Comparison of ENCODE assay signal across 12 cellular contexts in genomic region chr2:181471783-181472182, GRCh38. TPM values are rescaled to one million over a fixed set of nuclear protein-coding genes. Genes with fewer than 3 reads are reported as not detected.
A peak's percentile ranks its signal among the peaks of the same experiment; 100 is the strongest.
DNase-seq lines count a peak whose midpoint lies in the region; ATAC-seq lines count a peak whose summit lies in the region.
"Had no signal": no experiment of that assay in that cellular context is flagged by ENCODE, and none has a peak within 500 bp of the region (broad histone marks: within the 10 kb centered on the region; RNA-seq: fewer than 3 reads in every experiment).

No MANE protein-coding gene starts in this region.

- H3K9me2 ChIP-seq in GM23248 (ENCODE audit: insufficient read depth): no peaks in the 10 kb centered on the region

- H3K36me3 ChIP-seq in GM23248 (ENCODE audit: low read depth): 0 out of 2 replicates have a peak, but pooled peaks cover 17% of the 10 kb centered on the region

- no peaks in the 10 kb centered on the region for H3K9me3 Mint-ChIP-seq in activated CD8-positive, alpha-beta memory T cell treated with anti-CD3 and anti-CD28 coated beads, Interleukin-2, amount 10 ng/mL, durations not matched to agents 7 days and 5 days (ENCODE audit: low read depth)
- peaks cover 5% of the 10 kb centered on the region for H3K9me3 Mint-ChIP-seq in activated naive CD8-positive, alpha-beta T cell treated with anti-CD3 and anti-CD28 coated beads for 36 hours
- H3K9me3 Mint-ChIP-seq in natural killer cell treated with Interleukin-12 subunit alpha and Interleukin-12 subunit beta and Interleukin-15 and Interleukin-18, amount 100 ng/mL, for 72 hours: peaks cover 2% of the 10 kb centered on the region

- H3K9ac ChIP-seq in GM23248: no peak overlapping the region

- H3K79me2 ChIP-seq in GM23248 (ENCODE audit: insufficient read depth): peaks cover 43% of the 10 kb centered on the region; the same call in 1 of the 2 replicates

- H4K20me1 ChIP-seq in GM23248 (ENCODE audit: insufficient read depth): no peaks in the 10 kb centered on the region

- no peaks in the 10 kb centered on the region for H3K27me3 Mint-ChIP-seq in activated CD8-positive, alpha-beta memory T cell treated with anti-CD3 and anti-CD28 coated beads, Interleukin-2, amount 10 ng/mL, durations not matched to agents 7 days and 5 days
- no peaks in the 10 kb centered on the region for H3K27me3 Mint-ChIP-seq in activated naive CD8-positive, alpha-beta T cell treated with anti-CD3 and anti-CD28 coated beads for 36 hours
- no peaks in the 10 kb centered on the region for H3K27me3 Mint-ChIP-seq in natural killer cell treated with Interleukin-12 subunit alpha and Interleukin-12 subunit beta and Interleukin-15 and Interleukin-18, amount 100 ng/mL, for 72 hours

- 0 out of 2 replicates have a peak, but pooled peaks cover under 1% of the 10 kb centered on the region for H3F3A ChIP-seq in GM23248 (ENCODE audit: insufficient read depth)

- H3K4me1 Mint-ChIP-seq in activated CD8-positive, alpha-beta memory T cell treated with anti-CD3 and anti-CD28 coated beads, Interleukin-2, amount 10 ng/mL, durations not matched to agents 7 days and 5 days: peaks cover 86% of the 10 kb centered on the region
- peaks cover 69% of the 10 kb centered on the region for H3K4me1 Mint-ChIP-seq in activated naive CD8-positive, alpha-beta T cell treated with anti-CD3 and anti-CD28 coated beads for 36 hours
- H3K4me1 Mint-ChIP-seq in natural killer cell treated with Interleukin-12 subunit alpha and Interleukin-12 subunit beta and Interleukin-15 and Interleukin-18, amount 100 ng/mL, for 72 hours (ENCODE audit: low read depth in 2 of 2): peaks cover 62 to 87% of the 10 kb centered on the region in 2 donors

- no peaks in the 10 kb centered on the region for H3K9me3 ChIP-seq in GM23248 (ENCODE audit: low read depth)

- no peak overlapping the region for H3K27ac ChIP-seq in GM23248
- H3K27ac ChIP-seq: foreskin keratinocyte had no signal

- no peak overlapping the region for H2AFZ ChIP-seq in GM23248

- DNase-seq in activated CD8-positive, alpha-beta memory T cell treated with anti-CD3 and anti-CD28 coated beads, Interleukin-2, amount 10 ng/mL, durations not matched to agents 7 days and 5 days: no peak
- no peak for DNase-seq in activated CD8-positive, alpha-beta memory T cell treated with anti-CD3 and anti-CD28 coated beads for 24 hours
- DNase-seq in activated naive CD8-positive, alpha-beta T cell treated with anti-CD3 and anti-CD28 coated beads for 36 hours: no peak
- peak; percentile 60 for DNase-seq in natural killer cell treated with Interleukin-12 subunit alpha and Interleukin-12 subunit beta and Interleukin-15 and Interleukin-18, amount 100 ng/mL, for 72 hours (ENCODE audit: low spot score)
- DNase-seq in GM23248: no peak
- DNase-seq in NCI-H526 treated with DMSO at 0.1 percent for 48 hours (lab: John Stamatoyannopoulos, UW): no peak
- DNase-seq: foreskin keratinocyte, kidney, MV-4-11, NCI-H774 had no signal

- peak; percentile 52 for ATAC-seq in activated CD8-positive, alpha-beta memory T cell treated with anti-CD3 and anti-CD28 coated beads, Interleukin-2, amount 10 ng/mL, durations not matched to agents 7 days and 5 days
- ATAC-seq in HG02981 (IDR thresholded peaks at IDR 0.05; ENCODE audit: unreplicated experiment) (peak; percentile 38), GM21528 (IDR thresholded peaks at IDR 0.05; ENCODE audit: low FRiP score, unreplicated experiment) (no peak)
- peak; percentile 86 to 92 for ATAC-seq in natural killer cell treated with Interleukin-12 subunit alpha and Interleukin-12 subunit beta and Interleukin-15 and Interleukin-18, amount 100 ng/mL, for 72 hours
- ATAC-seq: foreskin keratinocyte had no signal

- H3K27me3 ChIP-seq in GM23248 (replicated peaks; ENCODE audit: insufficient read depth): no peaks in the 10 kb centered on the region
- H3K27me3 ChIP-seq: foreskin keratinocyte had no signal

- H3K4me2 ChIP-seq in GM23248 (ENCODE audit: unreplicated experiment): no peak overlapping the region

- in situ Hi-C loops in GM23248 (cut with MboI): no loop called here

- H3K36me3 Mint-ChIP-seq in activated CD8-positive, alpha-beta memory T cell treated with anti-CD3 and anti-CD28 coated beads, Interleukin-2, amount 10 ng/mL, durations not matched to agents 7 days and 5 days: peaks cover 83% of the 10 kb centered on the region
- peaks cover 76% of the 10 kb centered on the region for H3K36me3 Mint-ChIP-seq in activated naive CD8-positive, alpha-beta T cell treated with anti-CD3 and anti-CD28 coated beads for 36 hours
- H3K36me3 Mint-ChIP-seq in natural killer cell treated with Interleukin-12 subunit alpha and Interleukin-12 subunit beta and Interleukin-15 and Interleukin-18, amount 100 ng/mL, for 72 hours: peaks cover 32% of the 10 kb centered on the region

- peaks cover 8% of the 10 kb centered on the region; the same call in 1 of the 2 replicates for H3K4me1 ChIP-seq in GM23248 (ENCODE audit: insufficient read depth)
- H3K4me1 ChIP-seq: foreskin keratinocyte had no signal

- H3K4me3 Mint-ChIP-seq in activated CD8-positive, alpha-beta memory T cell treated with anti-CD3 and anti-CD28 coated beads, Interleukin-2, amount 10 ng/mL, durations not matched to agents 7 days and 5 days: peak overlapping the region; percentile 21
- peak overlapping the region; percentile 8 for H3K4me3 Mint-ChIP-seq in activated naive CD8-positive, alpha-beta T cell treated with anti-CD3 and anti-CD28 coated beads for 36 hours
- peak overlapping the region; percentile 84 for H3K4me3 Mint-ChIP-seq in natural killer cell treated with Interleukin-12 subunit alpha and Interleukin-12 subunit beta and Interleukin-15 and Interleukin-18, amount 100 ng/mL, for 72 hours

- CTCF ChIA-PET in activated CD8-positive, alpha-beta memory T cell treated with anti-CD3 and anti-CD28 coated beads, Interleukin-2, amount 10 ng/mL, durations not matched to agents 7 days and 5 days (lab: Charles Lee): interaction anchor here (1.0 to 1.3 kb wide), 3 partner anchors 10 to 15 kb away, joined by 3 to 5 read pairs (median 5); partner anchors contain the start of gene ITGA4

- peak overlapping the region; percentile 62 for H3K27ac Mint-ChIP-seq in activated CD8-positive, alpha-beta memory T cell treated with anti-CD3 and anti-CD28 coated beads, Interleukin-2, amount 10 ng/mL, durations not matched to agents 7 days and 5 days
- peak overlapping the region; percentile 54 for H3K27ac Mint-ChIP-seq in activated naive CD8-positive, alpha-beta T cell treated with anti-CD3 and anti-CD28 coated beads for 36 hours
- peak overlapping the region; percentile 88 to 97 for H3K27ac Mint-ChIP-seq in natural killer cell treated with Interleukin-12 subunit alpha and Interleukin-12 subunit beta and Interleukin-15 and Interleukin-18, amount 100 ng/mL, for 72 hours

- H3K4me3 ChIP-seq in GM23248: no peak overlapping the region

RNA-seq across cellular contexts. Expression of gene ITGA4, which starts 14.6 kb away (rescaled TPM):
- total RNA-seq in activated CD8-positive, alpha-beta memory T cell treated with anti-CD3 and anti-CD28 coated beads, Interleukin-2, amount 10 ng/mL, durations not matched to agents 7 days and 5 days: 100 to 1,000 TPM; 301 to 344 TPM
- 10 to 100 TPM; 71.9 to 74.8 TPM for total RNA-seq in activated naive CD8-positive, alpha-beta T cell treated with anti-CD3 and anti-CD28 coated beads for 36 hours
- total RNA-seq in natural killer cell treated with Interleukin-12 subunit alpha and Interleukin-12 subunit beta and Interleukin-15 and Interleukin-18, amount 100 ng/mL, for 72 hours: 100 to 1,000 TPM in 1 of 2 donors, 10 to 100 TPM in 1; 52.1 to 147 TPM
- 33.3 and 40.0 TPM in 2 replicates for total RNA-seq in GM23248 (2014; rRNA removed; shearing (Covaris generic))
- 25.9 and 26.3 TPM in 2 replicates for polyA plus RNA-seq in GM23248 (2016; fragmentation: Nextera tagmentation; extraction: Ambion mirVana)

Comparison
In these comparisons a context has a peak if more than half of its experiments do, and no peak if none do; other contexts are left out.
1. H3K4me3 Mint-ChIP-seq: peak in every context shown above with its lines; median percentile 84 in natural killer cell treated with Interleukin-12 subunit alpha and Interleukin-12 subunit beta and Interleukin-15 and Interleukin-18, amount 100 ng/mL, for 72 hours; 21 in activated CD8-positive, alpha-beta memory T cell treated with anti-CD3 and anti-CD28 coated beads, Interleukin-2, amount 10 ng/mL, durations not matched to agents 7 days and 5 days; 8 in activated naive CD8-positive, alpha-beta T cell treated with anti-CD3 and anti-CD28 coated beads for 36 hours.